19 cellular contexts compared by ENCODE assay signal in the genomic region with DNA sequence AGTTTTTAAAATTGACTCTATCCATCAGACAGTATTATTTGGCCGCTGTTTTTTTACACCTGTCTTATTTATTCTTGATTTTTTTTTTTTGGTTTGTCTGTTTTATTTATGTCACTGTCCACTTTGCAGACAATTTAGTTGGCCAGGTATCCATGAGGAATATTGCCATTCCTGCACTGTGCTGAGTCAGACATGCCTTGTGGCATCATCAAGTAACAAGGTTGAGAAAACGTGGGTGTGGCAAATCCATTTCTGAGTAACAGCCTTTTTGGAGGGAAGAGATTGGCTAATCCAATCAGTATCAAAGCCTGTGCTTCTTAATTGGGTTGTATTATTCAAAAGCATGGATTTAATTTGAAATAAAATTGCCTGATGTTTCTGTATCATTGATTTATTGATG.
DNase-seq lines count a peak whose midpoint lies in the region; ATAC-seq, FAIRE-seq and TF ChIP-seq lines count a peak whose summit lies in the region.
"Had no signal": no experiment of that assay in that cellular context is flagged by ENCODE, and none has a peak within 500 bp of the region (broad histone marks: within the 10 kb centered on the region; RNA-seq: fewer than 3 reads in every experiment).

No MANE protein-coding gene starts in this region.

- no peaks in the 10 kb centered on the region for H3K27me3 Mint-ChIP-seq in progenitor cell of endocrine pancreas
- H3K27me3 Mint-ChIP-seq: activated CD4-positive, alpha-beta T cell treated with anti-CD3 and anti-CD28 coated beads, Interleukin-2, amount 10 ng/mL, durations not matched to agents 7 days and 5 days; CD4-positive, alpha-beta T cell had no signal

- peak overlapping the region; percentile 78 for H3K27ac Mint-ChIP-seq in progenitor cell of endocrine pancreas
- H3K27ac Mint-ChIP-seq: activated CD4-positive, alpha-beta T cell treated with anti-CD3 and anti-CD28 coated beads, Interleukin-2, amount 10 ng/mL, durations not matched to agents 7 days and 5 days; activated T-helper 1 cell treated with anti-CD3 and anti-CD28 coated beads, Interleukin-12 subunit alpha, Interleukin-12 subunit beta, Interleukin-2, Interleukin-4 antibody, amounts not matched to agents 30 ng/mL and 10 ng/mL and 1 ng/mL, durations not matched to agents 14 hours and 24 hours and 36 hours; CD4-positive, alpha-beta T cell; T-helper 2 cell treated with Interferon-gamma antibody and Interleukin-4, amounts not matched to agents 5 μg/mL and 100 μg/mL, for 36 hours had no signal

- no peak overlapping the region for H3K4me3 Mint-ChIP-seq in progenitor cell of endocrine pancreas (ENCODE audit: low read depth)
- H3K4me3 Mint-ChIP-seq: activated CD4-positive, alpha-beta T cell treated with anti-CD3 and anti-CD28 coated beads, Interleukin-2, amount 10 ng/mL, durations not matched to agents 7 days and 5 days; activated T-helper 1 cell treated with anti-CD3 and anti-CD28 coated beads, Interleukin-12 subunit alpha, Interleukin-12 subunit beta, Interleukin-2, Interleukin-4 antibody, amounts not matched to agents 30 ng/mL and 10 ng/mL and 1 ng/mL, durations not matched to agents 14 hours and 24 hours and 36 hours; CD4-positive, alpha-beta T cell; T-helper 2 cell treated with Interferon-gamma antibody and Interleukin-4, amounts not matched to agents 5 μg/mL and 100 μg/mL, for 36 hours had no signal

- H3K4me3 ChIP-seq in fibroblast of mammary gland (ENCODE audit: control insufficient read depth, low read depth, low read length) = no peak overlapping the region
- H3K4me3 ChIP-seq: ascending aorta, lower lobe of right lung had no signal

- H3K9me3 Mint-ChIP-seq in progenitor cell of endocrine pancreas (ENCODE audit: low read depth) = peaks cover 7% of the 10 kb centered on the region
- H3K9me3 Mint-ChIP-seq: activated CD4-positive, alpha-beta T cell treated with anti-CD3 and anti-CD28 coated beads, Interleukin-2, amount 10 ng/mL, durations not matched to agents 7 days and 5 days; activated T-helper 1 cell treated with anti-CD3 and anti-CD28 coated beads, Interleukin-12 subunit alpha, Interleukin-12 subunit beta, Interleukin-2, Interleukin-4 antibody, amounts not matched to agents 30 ng/mL and 10 ng/mL and 1 ng/mL, durations not matched to agents 14 hours and 24 hours and 36 hours; CD4-positive, alpha-beta T cell; T-helper 2 cell treated with Interferon-gamma antibody and Interleukin-4, amounts not matched to agents 5 μg/mL and 100 μg/mL, for 36 hours had no signal

- peak; percentile 35 for FAIRE-seq in RCC 7860 (lab: Jason Lieb, UNC)
- FAIRE-seq: GM18507 had no signal

- peaks cover 2% of the 10 kb centered on the region for H3K36me3 Mint-ChIP-seq in progenitor cell of endocrine pancreas (ENCODE audit: insufficient read depth)

- peaks cover 49% of the 10 kb centered on the region for H3K4me1 Mint-ChIP-seq in progenitor cell of endocrine pancreas (ENCODE audit: low read depth)

- ATAC-seq in HG02884 (IDR thresholded peaks at IDR 0.05; ENCODE audit: unreplicated experiment) (no peak), HG03442 (IDR thresholded peaks at IDR 0.05; ENCODE audit: unreplicated experiment) (no peak)
- ATAC-seq: lower lobe of right lung had no signal

- TF ChIP-seq CTCF in fibroblast of mammary gland (conservative IDR thresholded peaks at IDR 0.05; ENCODE audit: control insufficient read depth, insufficient read depth, low read depth, low read length) (no peak), progenitor cell of endocrine pancreas (IDR thresholded peaks at IDR 0.05; ENCODE audit: unreplicated experiment) (no peak)

- peak; percentile 8 for DNase-seq in HCEC 1CT
- DNase-seq in RCC 7860 (ENCODE audit: low spot score) = peak; percentile 20
- DNase-seq in fibroblast of mammary gland (ENCODE audit: low read depth) = peak; percentile 85
- DNase-seq in progenitor cell of endocrine pancreas (ENCODE audit: low spot score, unreplicated experiment) = no peak
- no peak for DNase-seq in activated T-cell treated with anti-CD3 and anti-CD28 coated beads, Interleukin-2, amount 50 U/mL, for 48 hours
- DNase-seq in NCI-H2171 treated with DMSO at 0.1 percent for 48 hours (lab: John Stamatoyannopoulos, UW) = no peak
- DNase-seq: activated CD4-positive, alpha-beta T cell treated with anti-CD3 and anti-CD28 coated beads, Interleukin-2, amount 10 ng/mL, durations not matched to agents 7 days and 5 days; CD4-positive, alpha-beta T cell; GF-D8; H7; lower lobe of right lung; NCI-H1048; NCI-H510A had no signal

Comparison
In these comparisons a context has a peak if more than half of its experiments do, and no peak if none do; other contexts are left out.
1. DNase-seq: peak in HCEC 1CT (single experiment), RCC 7860 (single experiment) and fibroblast of mammary gland (single experiment); none in progenitor cell of endocrine pancreas (single experiment), activated T-cell treated with anti-CD3 and anti-CD28 coated beads, Interleukin-2, amount 50 U/mL, for 48 hours (0 of 2) and NCI-H2171 treated with DMSO at 0.1 percent for 48 hours (single experiment).